In genomic region chr2:230779141-230779523, GRCh38 we compare ENCODE assay signal across 1 cellular context.
TF ChIP-seq lines count a peak whose summit lies in the region.

No MANE protein-coding gene starts in this region.

TF ChIP-seq in GM12878, 131 proteins besides CTCF, POLR2A, EP300 and RAD21 (continued from another document):
- TF ChIP-seq PRDM15 (CRISPR knock-in tag; IDR thresholded peaks at IDR 0.05) (no peak), SKIL (IDR thresholded peaks at IDR 0.05; ENCODE audit: low read depth, poor library complexity, severe bottlenecking) (no peak), FOXM1 (IDR thresholded peaks at IDR 0.05; ENCODE audit: low read depth, low read length) (no peak)
